ENCODE assay signal across 8 cellular contexts in the genomic region with DNA sequence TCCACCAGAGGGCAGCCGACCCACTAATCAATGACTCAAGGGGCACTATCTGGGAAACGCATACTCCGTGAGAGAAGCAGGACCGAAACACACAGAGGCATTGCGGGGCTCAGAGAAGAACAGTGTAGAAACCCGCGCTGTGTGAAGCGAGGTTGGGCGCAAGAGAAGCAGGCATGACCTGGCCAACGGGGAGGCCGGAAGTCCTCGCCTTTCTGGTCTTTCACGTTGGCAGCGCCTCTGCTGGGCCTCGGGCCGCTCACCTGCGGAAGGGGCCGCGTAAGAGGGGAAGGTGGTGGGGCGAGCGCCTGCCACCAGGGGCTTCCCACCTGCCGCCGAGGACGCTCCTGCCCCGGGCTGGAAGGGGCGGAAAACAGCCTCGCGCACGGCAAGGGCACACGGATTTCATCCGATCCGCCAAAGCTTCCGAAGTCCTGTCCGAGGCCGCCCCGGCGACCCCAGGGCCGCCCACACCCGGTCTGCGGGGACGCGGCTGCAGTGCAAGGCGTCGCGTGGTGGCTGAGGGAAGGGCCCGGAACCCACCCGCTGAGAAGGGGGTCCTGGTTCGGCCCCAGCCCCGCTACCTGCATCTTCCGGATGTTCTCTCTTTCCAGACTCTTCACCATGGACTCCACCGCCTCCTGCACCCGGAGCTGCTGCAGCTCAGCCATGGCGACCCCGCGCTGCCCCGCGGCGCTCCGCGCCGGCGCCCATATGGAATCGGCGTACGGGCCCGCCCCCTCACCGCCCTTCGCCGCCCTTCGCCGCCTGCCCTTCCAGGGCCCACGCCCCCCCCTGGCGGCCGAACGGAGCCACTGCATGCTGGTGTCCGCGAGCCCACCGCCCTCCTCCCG. TPM values are rescaled to one million over a fixed set of nuclear protein-coding genes. Genes with fewer than 3 reads are reported as not detected.
DNase-seq lines count a peak whose midpoint lies in the region; ATAC-seq and TF ChIP-seq lines count a peak whose summit lies in the region.

A gene (minus strand): TSS at position 724 of the 851 bp plus-strand sequence. CDS start 56 bp downstream, at position 668.

- peaks cover 10% of the 10 kb centered on the region for H3K27me3 Mint-ChIP-seq in activated naive CD4-positive, alpha-beta T cell treated with anti-CD3 and anti-CD28 coated beads, Interleukin-2, amount 10 ng/mL, durations not matched to agents 7 days and 5 days

- H3K27ac Mint-ChIP-seq in activated naive CD4-positive, alpha-beta T cell treated with anti-CD3 and anti-CD28 coated beads, Interleukin-2, amount 10 ng/mL, durations not matched to agents 7 days and 5 days, result peak within 1 kb of the TSS; percentile 92

- in situ Hi-C loops in G401 (cut with HindIII; ENCODE audit: low sequenced_read_pairs), result no loop called here

- peaks cover 45% of the 10 kb centered on the region for H3K4me1 Mint-ChIP-seq in activated naive CD4-positive, alpha-beta T cell treated with anti-CD3 and anti-CD28 coated beads, Interleukin-2, amount 10 ng/mL, durations not matched to agents 7 days and 5 days

- H3K4me3 Mint-ChIP-seq in activated naive CD4-positive, alpha-beta T cell treated with anti-CD3 and anti-CD28 coated beads, Interleukin-2, amount 10 ng/mL, durations not matched to agents 7 days and 5 days, result peak within 1 kb of the TSS; percentile 85

- H3K27ac ChIP-seq in SK-N-MC (no peak within 1 kb of the TSS), temporal lobe (ENCODE audit: low read depth, low read length) (no peak within 1 kb of the TSS)

- peak; percentile 81 for DNase-seq in G401 (ENCODE audit: low spot score)
- peak; percentile 70 for DNase-seq in H4 (ENCODE audit: low spot score)
- DNase-seq in M059J (ENCODE audit: low read depth), result peak; percentile 76
- DNase-seq in SK-N-MC (ENCODE audit: low read depth, low spot score), result no peak
- peak; percentile 92 for DNase-seq in activated naive CD4-positive, alpha-beta T cell treated with anti-CD3 and anti-CD28 coated beads, Interleukin-2, amount 10 ng/mL, durations not matched to agents 7 days and 5 days
- no peak for DNase-seq in glomerular endothelial cell (ENCODE audit: extremely low read depth, low read depth, low spot score)
- peak; percentile 63 for DNase-seq in omental fat pad (ENCODE audit: low spot score)

- CTCF ChIA-PET in activated naive CD4-positive, alpha-beta T cell treated with anti-CD3 and anti-CD28 coated beads, Interleukin-2, amount 10 ng/mL, durations not matched to agents 7 days and 5 days (lab: Charles Lee), result interaction anchor here (0.5 to 8.0 kb wide), 16 partner anchors 8 to 620 kb away, joined by 3 to 123 read pairs (median 4); a partner anchor contains a TSS

- H3K9ac ChIP-seq in SK-N-MC (ENCODE audit: insufficient read length), result peak within 1 kb of the TSS; percentile 88

- peak; percentile 95 for ATAC-seq in omental fat pad (ENCODE audit: low FRiP score)

- no peaks in the 10 kb centered on the region for H3K9me3 ChIP-seq in SK-N-MC (ENCODE audit: low read depth, low read length)

- H3K4me3 ChIP-seq in SK-N-MC, result peak within 1 kb of the TSS; percentile 92

- no peaks in the 10 kb centered on the region for H3K9me3 Mint-ChIP-seq in activated naive CD4-positive, alpha-beta T cell treated with anti-CD3 and anti-CD28 coated beads, Interleukin-2, amount 10 ng/mL, durations not matched to agents 7 days and 5 days

- peaks cover 24% of the 10 kb centered on the region for H3K36me3 ChIP-seq in SK-N-MC (ENCODE audit: insufficient read depth, low read length)

- H3K36me3 Mint-ChIP-seq in activated naive CD4-positive, alpha-beta T cell treated with anti-CD3 and anti-CD28 coated beads, Interleukin-2, amount 10 ng/mL, durations not matched to agents 7 days and 5 days, result peaks cover 35% of the 10 kb centered on the region

- peak in 2 of 3 donors; percentile 70 to 98 for TF ChIP-seq CTCF in omental fat pad (IDR thresholded peaks at IDR 0.05)

RNA-seq across cellular contexts. Expression of the gene that starts here (rescaled TPM):
- 95.8 and 102 TPM in 2 replicates for total RNA-seq in G401 (2014; rRNA removed; shearing (Covaris generic))
- 50.4 and 60.7 TPM in 2 replicates for total RNA-seq in H4 (2014; rRNA removed; shearing (Covaris generic))
- total RNA-seq in M059J (2014; rRNA removed; shearing (Covaris generic)), result 69.1 and 73.0 TPM in 2 replicates
- total RNA-seq in glomerular endothelial cell (31.2 and 35.6 TPM in 2 replicates), omental fat pad (10 to 100 TPM; 16.3 to 19.6 (median 17.7) TPM), temporal lobe (20.7 TPM)

Comparison
In these comparisons a context has a peak if more than half of its experiments do, and no peak if none do; other contexts are left out.
1. DNase-seq: peak in G401 (single experiment), H4 (single experiment), M059J (single experiment), activated naive CD4-positive, alpha-beta T cell treated with anti-CD3 and anti-CD28 coated beads, Interleukin-2, amount 10 ng/mL, durations not matched to agents 7 days and 5 days (single experiment) and omental fat pad (single experiment); none in SK-N-MC (single experiment) and glomerular endothelial cell (single experiment).